Comparison of ENCODE assay signal across 6 cellular contexts in genomic region chr3:119552928-119553327, GRCh38. TPM values are rescaled to one million over a fixed set of nuclear protein-coding genes. Genes with fewer than 3 reads are reported as not detected.
"Had no signal": no experiment of that assay in that cellular context is flagged by ENCODE, and none has a peak within 500 bp of the region (broad histone marks: within the 10 kb centered on the region; RNA-seq: fewer than 3 reads in every experiment).

No MANE protein-coding gene starts in this region.

RNA-seq across cellular contexts. Expression of gene CD80, which starts 6.5 kb away (rescaled TPM):
- total RNA-seq: GM23248, H4, H7, HT-29, IMR-90, LHCN-M2 had no signal
- polyA plus RNA-seq: GM23248, IMR-90 had no signal

RNA-seq across cellular contexts. Expression of gene ADPRH, which starts 26.4 kb away (rescaled TPM):
- total RNA-seq: H4 had no signal

RNA-seq across cellular contexts. Expression of gene PLA1A, which starts 44.8 kb away (rescaled TPM):
- total RNA-seq: GM23248, H7, HT-29, IMR-90, LHCN-M2 had no signal
- polyA plus RNA-seq: GM23248, IMR-90 had no signal
